ENCODE assay signal across 9 cellular contexts in the genomic region with DNA sequence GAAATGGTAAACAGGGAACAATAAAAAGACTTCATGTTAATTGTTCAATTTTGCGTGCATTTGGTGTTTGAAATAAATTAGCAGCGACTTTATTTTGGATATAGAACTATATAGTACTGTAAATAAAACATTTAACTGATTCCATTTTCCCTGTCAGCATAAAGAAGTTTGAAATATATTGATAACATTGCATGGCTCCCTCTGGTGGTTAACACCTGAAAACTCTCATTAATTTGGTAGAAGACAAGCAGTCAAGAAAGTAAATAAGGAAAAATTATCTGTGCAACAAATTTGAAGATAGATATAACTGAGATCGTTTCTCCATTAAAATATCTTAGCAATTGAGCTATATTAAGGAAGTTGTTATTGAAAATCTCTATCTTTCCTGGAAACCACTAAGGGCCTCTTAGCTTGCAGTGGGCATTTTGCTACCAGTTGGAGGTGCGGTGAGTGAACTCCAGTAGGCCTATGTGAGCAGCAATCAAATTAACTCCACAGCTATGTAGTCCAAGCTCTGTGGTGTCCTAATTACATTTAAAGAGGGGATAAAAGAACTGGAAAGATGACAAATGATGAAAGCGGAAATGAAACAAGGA.
DNase-seq lines count a peak whose midpoint lies in the region; ATAC-seq and TF ChIP-seq lines count a peak whose summit lies in the region.
"Had no signal": no experiment of that assay in that cellular context is flagged by ENCODE, and none has a peak within 500 bp of the region (broad histone marks: within the 10 kb centered on the region; RNA-seq: fewer than 3 reads in every experiment).

No MANE protein-coding gene starts in this region.

- H2AFZ ChIP-seq in SU-DHL-6 (ENCODE audit: low read depth, low read length, severe bottlenecking), result peak overlapping the region; percentile 72

- peak; percentile 55 for DNase-seq in medulla oblongata (ENCODE audit: extremely low spot score)
- DNase-seq in central memory CD4-positive, alpha-beta T cell, result no peak
- no peak for DNase-seq in effector memory CD8-positive, alpha-beta T cell
- no peak for DNase-seq in stimulated activated CD4-positive, alpha-beta T cell treated with anti-CD3 and anti-CD28 coated beads, Interleukin-2, amount 100 ng/mL, for 24 hours

- H3K79me2 ChIP-seq in SU-DHL-6 (ENCODE audit: insufficient read depth, low read length), result no peaks in the 10 kb centered on the region

- no peaks in the 10 kb centered on the region for H3K27me3 ChIP-seq in SU-DHL-6 (ENCODE audit: low read length)

- no peaks in the 10 kb centered on the region for H3F3A ChIP-seq in SU-DHL-6 (ENCODE audit: insufficient read depth)

- ATAC-seq in HG03432 (IDR thresholded peaks at IDR 0.05; ENCODE audit: unreplicated experiment), result peak; percentile 67
- ATAC-seq in GM21723 (IDR thresholded peaks at IDR 0.05; ENCODE audit: unreplicated experiment), result no peak
- no peak for ATAC-seq in effector memory CD8-positive, alpha-beta T cell (replicated peaks)

- H3K9ac ChIP-seq in SU-DHL-6 (ENCODE audit: low read length), result no peak overlapping the region

- H3K4me1 Mint-ChIP-seq in effector memory CD8-positive, alpha-beta T cell (ENCODE audit: low read depth in 2 of 2), result no peaks in the 10 kb centered on the region

- H3K4me2 ChIP-seq in SU-DHL-6 (ENCODE audit: low read depth, low read length, poor library complexity, severe bottlenecking), result peak overlapping the region; percentile 37

- H4K20me1 ChIP-seq in SU-DHL-6 (ENCODE audit: low read depth, low read length), result no peaks in the 10 kb centered on the region

- no peak overlapping the region for H3K4me3 Mint-ChIP-seq in effector memory CD8-positive, alpha-beta T cell

- no peaks in the 10 kb centered on the region for H3K9me3 ChIP-seq in SU-DHL-6 (ENCODE audit: insufficient read depth, low read length)

- no peak overlapping the region for H3K27ac Mint-ChIP-seq in effector memory CD8-positive, alpha-beta T cell

- no peaks in the 10 kb centered on the region for H3K9me2 ChIP-seq in SU-DHL-6 (replicated peaks; ENCODE audit: insufficient read depth, low read length)

- no peaks in the 10 kb centered on the region for H3K36me3 Mint-ChIP-seq in effector memory CD8-positive, alpha-beta T cell (ENCODE audit: insufficient read depth)

- TF ChIP-seq CTCF in GM12872 (IDR thresholded peaks at IDR 0.05; ENCODE audit: insufficient read depth, low read depth, low read length) (peak; percentile 42; the same call in 2 of the 3 replicates), SU-DHL-6 (IDR thresholded peaks at IDR 0.05; ENCODE audit: insufficient read depth, low read length, poor library complexity, severe bottlenecking) (peak; percentile 66)

- H3K4me3 ChIP-seq in SU-DHL-6 (ENCODE audit: insufficient read depth, low read length, poor library complexity, severe bottlenecking), result no peak overlapping the region

- H3K27ac ChIP-seq in SU-DHL-6 (ENCODE audit: low read depth, low read length), result no peak overlapping the region
- H3K27ac ChIP-seq: epithelial cell of prostate had no signal

- H3K27me3 Mint-ChIP-seq in effector memory CD8-positive, alpha-beta T cell, result no peaks in the 10 kb centered on the region

- H3K9me3 Mint-ChIP-seq in effector memory CD8-positive, alpha-beta T cell, result peaks cover 7% of the 10 kb centered on the region in 2 donors

- H3K36me3 ChIP-seq in SU-DHL-6 (ENCODE audit: low read length), result no peaks in the 10 kb centered on the region
